ENCODE assay signal across 25 cellular contexts in the genomic region with DNA sequence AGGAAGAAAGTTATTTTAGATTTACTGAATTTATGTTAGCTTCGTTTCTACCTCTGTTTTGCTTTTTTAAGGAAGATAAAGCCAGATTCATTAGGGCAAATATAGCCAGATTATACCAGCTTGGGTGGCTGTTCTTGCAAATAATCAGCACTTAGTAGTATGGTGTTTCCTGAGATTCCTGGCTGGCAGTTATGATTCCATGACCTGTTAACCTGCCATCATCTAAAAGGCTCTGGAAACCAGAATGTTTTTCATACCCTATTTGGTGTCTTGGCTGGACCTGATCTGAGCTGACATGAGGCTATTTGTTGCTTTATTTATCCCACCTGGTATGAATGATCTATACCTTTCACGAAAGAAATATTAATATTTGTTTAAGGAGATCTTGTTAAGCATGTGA.
DNase-seq lines count a peak whose midpoint lies in the region; ATAC-seq, FAIRE-seq and TF ChIP-seq lines count a peak whose summit lies in the region.
"Had no signal": no experiment of that assay in that cellular context is flagged by ENCODE, and none has a peak within 500 bp of the region (broad histone marks: within the 10 kb centered on the region; RNA-seq: fewer than 3 reads in every experiment).

No MANE protein-coding gene starts in this region.

- FAIRE-seq in HepG2 (lab: Jason Lieb, UNC) (no peak), endothelial cell of umbilical vein (lab: Jason Lieb, UNC) (no peak), D721Med (lab: Jason Lieb, UNC) (no peak)
- FAIRE-seq: GM12878, HTR-8/SVneo had no signal

- H3K4me3 ChIP-seq in liver (ENCODE audit: low read depth in 1 of 3, low read length in 3 of 3) (no peak overlapping the region), HepG2 (replicated peaks in 1 of 3; ENCODE audit: insufficient read depth in 1 of 3, low read depth in 2 of 3, low read length in 3 of 3) (no peak overlapping the region), endothelial cell of umbilical vein (replicated peaks in 1 of 3; ENCODE audit: insufficient read depth in 1 of 3, low read depth in 1 of 3, low read length in 3 of 3) (no peak overlapping the region), neutrophil (ENCODE audit: low read depth in 1 of 2, low read length in 1 of 2) (no peak overlapping the region)
- H3K4me3 ChIP-seq: GM12878, HAP-1 had no signal

- BruUV-seq in HepG2 (replicated peaks; lab: Mats Ljungman, UMichigan) (no TSS peak), endothelial cell of umbilical vein (replicated peaks; lab: Mats Ljungman, UMichigan) (no TSS peak)

- CTCF ChIA-PET in HepG2 (lab: Yijun Ruan, JAX; ENCODE audit: low intra/inter-chr PET ratio, low total read pairs) (no interaction called here), endothelial cell of umbilical vein (lab: Charles Lee) (interaction anchor here (0.7 to 3.4 kb wide), 6 partner anchors 8 to 114 kb away, joined by 3 to 22 read pairs (median 3); no protein-coding TSS in a partner anchor)

- H3K27ac ChIP-seq in liver (ENCODE audit: low read depth in 1 of 2, low read length in 2 of 2) = no peak overlapping the region
- H3K27ac ChIP-seq in HepG2 (ENCODE audit: extremely low read length, insufficient read depth, low read length) = no peak overlapping the region
- H3K27ac ChIP-seq in endothelial cell of umbilical vein (ENCODE audit: insufficient read depth, low read depth, low read length) = no peak overlapping the region
- H3K27ac ChIP-seq in neutrophil = peak overlapping the region; percentile 29
- H3K27ac ChIP-seq: RWPE1 had no signal

- DNase-seq in HepG2 (ENCODE audit: low spot score) (no peak), endothelial cell of umbilical vein (ENCODE audit: low read depth, low spot score) (peak; percentile 58), D721Med (ENCODE audit: insufficient read length, low spot score) (no peak)
- no peak for DNase-seq in activated CD8-positive, alpha-beta memory T cell treated with anti-CD3 and anti-CD28 coated beads, Interleukin-2, amount 50 U/mL, for 48 hours
- DNase-seq: CD4-positive, alpha-beta T cell; COR-L47; DMS79; EL; GDM1; GOT3; HFFc6; NCI-H1048; NCI-H1417; NCI-H1694; NCI-H2029 treated with DMSO at 0.1 percent for 48 hours; NCI-H526 treated with DMSO at 0.1 percent for 48 hours; SHP77 had no signal

- H3K9ac ChIP-seq in liver (ENCODE audit: low read depth in 1 of 2, low read length in 2 of 2) (no peak overlapping the region), HepG2 (ENCODE audit: insufficient read depth, low read depth, low read length) (no peak overlapping the region), endothelial cell of umbilical vein (replicated peaks; ENCODE audit: extremely low read depth, insufficient read depth, low read length) (no peak overlapping the region)

- H3K36me3 ChIP-seq in liver (ENCODE audit: control insufficient read depth in 4 of 4, insufficient read depth in 3 of 4, low read depth in 1 of 4, low read length in 3 of 4) (peaks cover 0 to 11% (median 6%) of the 10 kb centered on the region in 4 donors), HepG2 (replicated peaks in 1 of 2; ENCODE audit: control insufficient read depth in 1 of 2, insufficient read depth in 2 of 2, low read length in 2 of 2) (peaks cover 0 to 17% of the 10 kb centered on the region in 2 experiments), endothelial cell of umbilical vein (ENCODE audit: control insufficient read depth in 2 of 2, extremely low read depth in 1 of 2, insufficient read depth in 2 of 2, low read length in 2 of 2) (peaks cover 0 to 1% of the 10 kb centered on the region in 2 experiments), neutrophil (peaks cover 80% of the 10 kb centered on the region)

- no peak for ATAC-seq in HepG2
- ATAC-seq in HG03159 (IDR thresholded peaks at IDR 0.05; ENCODE audit: unreplicated experiment) = no peak
- ATAC-seq: GM12878, Panc1 had no signal

- TF ChIP-seq CTCF in liver (IDR thresholded peaks at IDR 0.05; ENCODE audit: low read depth, low read length, missing input control) (no peak), HepG2 (CRISPR knock-in tag; IDR thresholded peaks at IDR 0.05) (no peak), endothelial cell of umbilical vein (IDR thresholded peaks at IDR 0.05; ENCODE audit: extremely low read depth in 1 of 2, insufficient read depth in 1 of 2, low read depth in 1 of 2, low read length in 2 of 2) (no peak), neutrophil (IDR thresholded peaks at IDR 0.05) (no peak), D721Med (IDR thresholded peaks at IDR 0.05; ENCODE audit: insufficient read depth, missing control alignments) (no peak)

- intact Hi-C loops in HepG2 (cut with micrococcal nuclease; ENCODE audit: unreplicated experiment) = loop anchor here (10.0 kb wide), 1 partner anchor 113 kb away; a partner anchor contains a TSS
- intact Hi-C loops in endothelial cell of umbilical vein (cut with micrococcal nuclease) = no loop called here

- TF ChIP-seq POLR2A in HepG2 (IDR thresholded peaks at IDR 0.05; ENCODE audit: insufficient read depth in 1 of 2, low read depth in 2 of 2, low read length in 2 of 2) = no peak
- TF ChIP-seq POLR2A in endothelial cell of umbilical vein (IDR thresholded peaks at IDR 0.05; ENCODE audit: low read depth, low read length) = no peak

- dilution Hi-C loops in endothelial cell of umbilical vein (cut with MboI; ENCODE audit: extremely low pct_ligation_motif_present, low sequenced_read_pairs) = no loop called here

- 89% methylated on average over 2 of the region's 2 CpGs for WGBS in liver
- 96% methylated on average over 2 of the region's 2 CpGs for WGBS in HepG2 (ENCODE audit: low lambda C conversion rate)

- H4K20me1 ChIP-seq in HepG2 (ENCODE audit: insufficient read depth, low read length) (no peaks in the 10 kb centered on the region), endothelial cell of umbilical vein (replicated peaks; ENCODE audit: control insufficient read depth, extremely low read depth, insufficient read depth, low read length) (no peaks in the 10 kb centered on the region)

- H3K27me3 ChIP-seq in liver (ENCODE audit: control insufficient read depth in 4 of 4, insufficient read depth in 4 of 4, low read length in 3 of 4) (no peaks in the 10 kb centered on the region), HepG2 (ENCODE audit: control insufficient read depth in 1 of 2, insufficient read depth in 2 of 2, low read length in 2 of 2) (no peaks in the 10 kb centered on the region), endothelial cell of umbilical vein (ENCODE audit: control insufficient read depth in 2 of 2, insufficient read depth in 2 of 2, low read length in 2 of 2) (no peaks in the 10 kb centered on the region), neutrophil (no peaks in the 10 kb centered on the region)

- TF ChIP-seq RAD21 in liver (IDR thresholded peaks at IDR 0.05) (no peak), HepG2 (CRISPR knock-in tag; IDR thresholded peaks at IDR 0.05) (no peak)

- H3K4me2 ChIP-seq in HepG2 (ENCODE audit: low read depth, low read length) (no peak overlapping the region), endothelial cell of umbilical vein (ENCODE audit: insufficient read depth, low read length) (no peak overlapping the region)

- H3K9me3 ChIP-seq in liver (ENCODE audit: control insufficient read depth in 4 of 4, low read length in 3 of 4) = no peaks in the 10 kb centered on the region
- H3K9me3 ChIP-seq in HepG2 (ENCODE audit: low read length) = no peaks in the 10 kb centered on the region
- H3K9me3 ChIP-seq in endothelial cell of umbilical vein (replicated peaks; ENCODE audit: control insufficient read depth, insufficient read depth, low read length) = no peaks in the 10 kb centered on the region
- no peaks in the 10 kb centered on the region for H3K9me3 ChIP-seq in neutrophil
- H3K9me3 ChIP-seq: HAP-1 had no signal

- H2AFZ ChIP-seq in HepG2 (ENCODE audit: low read length) (no peak overlapping the region), endothelial cell of umbilical vein (ENCODE audit: low read depth, low read length) (no peak overlapping the region)

- H3K79me2 ChIP-seq in HepG2 (ENCODE audit: insufficient read depth, low read length) = no peaks in the 10 kb centered on the region
- no peaks in the 10 kb centered on the region for H3K79me2 ChIP-seq in endothelial cell of umbilical vein (ENCODE audit: control insufficient read depth, insufficient read depth, low read length)

- H3K9me1 ChIP-seq in endothelial cell of umbilical vein (replicated peaks; ENCODE audit: control insufficient read depth, extremely low read depth, insufficient read depth, low read length) = no peaks in the 10 kb centered on the region

- in situ Hi-C loops in HepG2 (cut with HindIII; ENCODE audit: extremely low pct_ligation_motif_present, low pct_unique_long_range_greater_than_20kb) = no loop called here

- peaks cover 5 to 19% (median 6%) of the 10 kb centered on the region in 4 donors for H3K4me1 ChIP-seq in liver (ENCODE audit: control insufficient read depth in 4 of 4, insufficient read depth in 4 of 4, low read length in 3 of 4)
- peaks cover 34% of the 10 kb centered on the region for H3K4me1 ChIP-seq in HepG2 (ENCODE audit: insufficient read depth, low read length)
- H3K4me1 ChIP-seq in endothelial cell of umbilical vein (ENCODE audit: control insufficient read depth, extremely low read depth, insufficient read depth, low read length) = peaks cover 15% of the 10 kb centered on the region
- H3K4me1 ChIP-seq in neutrophil (ENCODE audit: control insufficient read depth in 1 of 2, insufficient read depth in 1 of 2, low read depth in 1 of 2, low read length in 1 of 2) = peaks cover 16 to 18% of the 10 kb centered on the region in 2 experiments

- POLR2A ChIA-PET in HepG2 (lab: Yijun Ruan, JAX) = no interaction called here
- POLR2A ChIA-PET in endothelial cell of umbilical vein (lab: Charles Lee) = no interaction called here

- TF ChIP-seq EP300 in HepG2 (IDR thresholded peaks at IDR 0.05; ENCODE audit: low read depth in 2 of 2, low read length in 2 of 2) = no peak
- TF ChIP-seq EP300 in HepG2 (CRISPR knock-in tag; IDR thresholded peaks at IDR 0.05; ENCODE audit: borderline replicate concordance) = no peak

TF ChIP-seq in HepG2, 621 proteins besides CTCF, POLR2A, EP300 and RAD21 (continues in another document):
- no peak for TF ChIP-seq ZNF878 (CRISPR knock-in tag; IDR thresholded peaks at IDR 0.05)

TF ChIP-seq in endothelial cell of umbilical vein, 7 proteins besides CTCF, POLR2A, EP300 and RAD21:
- TF ChIP-seq GATA2 (IDR thresholded peaks at IDR 0.05; ENCODE audit: insufficient read depth, insufficient read length, low read depth, low read length) = no peak
- no peak for TF ChIP-seq FOS (IDR thresholded peaks at IDR 0.05; ENCODE audit: borderline replicate concordance, insufficient read depth, low read length)
- TF ChIP-seq, protein P1, sequence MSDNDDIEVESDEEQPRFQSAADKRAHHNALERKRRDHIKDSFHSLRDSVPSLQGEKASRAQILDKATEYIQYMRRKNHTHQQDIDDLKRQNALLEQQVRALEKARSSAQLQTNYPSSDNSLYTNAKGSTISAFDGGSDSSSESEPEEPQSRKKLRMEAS (IDR thresholded peaks at IDR 0.05; ENCODE audit: insufficient read depth, insufficient read length) = no peak
